In genomic region chr2:55692740-55693139, GRCh38 we compare ENCODE assay signal across 8 cellular contexts. TPM values are rescaled to one million over a fixed set of nuclear protein-coding genes. Genes with fewer than 3 reads are reported as not detected.
A peak's percentile ranks its signal among the peaks of the same experiment; 100 is the strongest.
DNase-seq lines count a peak whose midpoint lies in the region; ATAC-seq and TF ChIP-seq lines count a peak whose summit lies in the region.
"Not testable (repeated sequence)": the region's sequence is repeated elsewhere in the genome, so short reads cannot be mapped to it uniquely, and the experiment has no call there.

No MANE protein-coding gene starts in this region.

- not testable (repeated sequence) for H3F3A ChIP-seq in SU-DHL-6 (ENCODE audit: insufficient read depth)

- POLR2A ChIA-PET in AG04449 (lab: Yijun Ruan, JAX): not testable (repeated sequence)

- H3K4me2 ChIP-seq in SU-DHL-6 (ENCODE audit: low read depth, low read length, poor library complexity, severe bottlenecking) (peak overlapping the region; percentile 76), mesendoderm (ENCODE audit: low read length) (peak overlapping the region; percentile 52)

- H2AK5ac ChIP-seq in mesendoderm (ENCODE audit: low read length): not testable (repeated sequence)

- not testable (repeated sequence) for H3K23ac ChIP-seq in mesendoderm (ENCODE audit: low read length)

- not testable (repeated sequence) for H3K36me3 ChIP-seq in SU-DHL-6 (ENCODE audit: low read length); mesendoderm (ENCODE audit: control insufficient read depth, insufficient read depth, low read length)

- not testable (repeated sequence) for H3K79me1 ChIP-seq in mesendoderm (ENCODE audit: low read length)

- H3K9ac ChIP-seq in SU-DHL-6 (ENCODE audit: low read length): peak overlapping the region; percentile 76
- H3K9ac ChIP-seq in mesendoderm (ENCODE audit: low read length): peak overlapping the region; percentile 93

- H3K4ac ChIP-seq in mesendoderm (ENCODE audit: low read depth, low read length): not testable (repeated sequence)

- not testable (repeated sequence) for H3K9me3 ChIP-seq in SU-DHL-6 (ENCODE audit: insufficient read depth, low read length)

- in situ Hi-C loops in astrocyte of the cerebellum (cut with HindIII; ENCODE audit: low sequenced_read_pairs): not testable (repeated sequence)

- H3K27ac ChIP-seq in SU-DHL-6 (ENCODE audit: low read depth, low read length); mesendoderm (ENCODE audit: low read depth, low read length): not testable (repeated sequence)

- H3K4me3 ChIP-seq in AG04449 (ENCODE audit: low read depth, low read length): peak overlapping the region; percentile 100
- H3K4me3 ChIP-seq in SU-DHL-6 (ENCODE audit: insufficient read depth, low read length, poor library complexity, severe bottlenecking): peak overlapping the region; percentile 95
- H3K4me3 ChIP-seq in astrocyte of the cerebellum (ENCODE audit: low read depth, low read length): peak overlapping the region; percentile 94
- peak overlapping the region; percentile 98 for H3K4me3 ChIP-seq in fibroblast of mammary gland (ENCODE audit: control insufficient read depth, low read depth, low read length)
- H3K4me3 ChIP-seq in mesendoderm (ENCODE audit: low read length): peak overlapping the region; percentile 94
- H3K4me3 ChIP-seq in skeletal muscle cell (ENCODE audit: low read depth, low read length): peak overlapping the region; percentile 96

- not testable (repeated sequence) for TF ChIP-seq CTCF in AG04449 (IDR thresholded peaks at IDR 0.05; ENCODE audit: insufficient read depth, low read length, missing control alignments); SU-DHL-6 (IDR thresholded peaks at IDR 0.05; ENCODE audit: insufficient read depth, low read length, poor library complexity, severe bottlenecking); astrocyte of the cerebellum (IDR thresholded peaks at IDR 0.05; ENCODE audit: low read depth, low read length, missing control alignments); fibroblast of mammary gland (conservative IDR thresholded peaks at IDR 0.05; ENCODE audit: control insufficient read depth, insufficient read depth, low read depth, low read length)

- H2BK5ac ChIP-seq in mesendoderm (ENCODE audit: low read length): not testable (repeated sequence)

- H4K5ac ChIP-seq in mesendoderm (ENCODE audit: low read length): not testable (repeated sequence)

- H2BK15ac ChIP-seq in mesendoderm (replicated peaks; ENCODE audit: low read depth): not testable (repeated sequence)

- H4K20me1 ChIP-seq in SU-DHL-6 (ENCODE audit: low read depth, low read length): not testable (repeated sequence)

- H3K56ac ChIP-seq in mesendoderm (ENCODE audit: low read length): peak overlapping the region; percentile 93

- ATAC-seq in GM18511 (IDR thresholded peaks at IDR 0.05; ENCODE audit: unreplicated experiment) (peak; percentile 2), HG03378 (IDR thresholded peaks at IDR 0.05; ENCODE audit: unreplicated experiment) (peak; percentile 0)

- H3K9me2 ChIP-seq in SU-DHL-6 (replicated peaks; ENCODE audit: insufficient read depth, low read length): not testable (repeated sequence)

- not testable (repeated sequence) for H3K18ac ChIP-seq in mesendoderm (ENCODE audit: low read length)

- DNase-seq in AG04449 (ENCODE audit: low read depth, low spot score); astrocyte of the cerebellum (ENCODE audit: low read depth); fibroblast of mammary gland (ENCODE audit: low read depth); mesendoderm; skeletal muscle cell (ENCODE audit: low read depth): not testable (repeated sequence)

- CTCF ChIA-PET in AG04449 (lab: Yijun Ruan, JAX): not testable (repeated sequence)

- no CpG with 5 or more reads among the region's 5 CpGs for WGBS in mesendoderm (ENCODE audit: extremely low coverage, insufficient coverage, low lambda C conversion rate)

- not testable (repeated sequence) for H2BK120ac ChIP-seq in mesendoderm (ENCODE audit: low read depth, low read length)

- not testable (repeated sequence) for H2AFZ ChIP-seq in SU-DHL-6 (ENCODE audit: low read depth, low read length, severe bottlenecking)

- H3K27me3 ChIP-seq in SU-DHL-6 (ENCODE audit: low read length); mesendoderm (ENCODE audit: insufficient read depth, low read length, poor library complexity): not testable (repeated sequence)

- not testable (repeated sequence) for H3K4me1 ChIP-seq in mesendoderm (ENCODE audit: control insufficient read depth, low read depth, low read length)

- H3K79me2 ChIP-seq in SU-DHL-6 (ENCODE audit: insufficient read depth, low read length) (peaks cover 58% of the 10 kb centered on the region), mesendoderm (ENCODE audit: control insufficient read depth, insufficient read depth, low read length) (peaks cover 31% of the 10 kb centered on the region)

- H4K8ac ChIP-seq in mesendoderm (ENCODE audit: low read depth, low read length): not testable (repeated sequence)

RNA-seq across cellular contexts. Expression of gene PNPT1, which starts 0.9 kb away (rescaled TPM):
- 22.5 TPM for polyA plus RNA-seq in mesendoderm (2013, experiment 1 of 2)
- polyA plus RNA-seq in mesendoderm (2013, experiment 2 of 2): 21.7 TPM
